Comparison of ENCODE assay signal across 13 cellular contexts in the genomic region with DNA sequence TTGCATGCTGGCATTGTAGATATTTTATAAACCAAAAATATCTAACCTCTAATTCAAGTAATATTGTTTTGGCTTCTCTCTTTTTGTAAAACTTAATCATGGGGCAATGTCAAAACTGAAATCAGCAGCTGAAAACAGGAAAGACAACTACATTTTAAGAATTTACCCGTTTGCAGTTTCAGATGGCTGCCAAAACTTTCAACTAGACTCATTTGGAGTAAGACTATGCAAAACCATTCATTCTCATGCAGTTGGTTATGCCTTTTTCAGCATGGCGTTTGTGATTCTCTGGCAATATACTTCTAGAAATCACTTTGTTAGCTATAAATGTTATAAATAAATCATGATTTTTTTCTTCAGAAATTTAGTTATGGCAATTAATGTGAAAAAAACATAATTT.
DNase-seq lines count a peak whose midpoint lies in the region; ATAC-seq lines count a peak whose summit lies in the region.
"Had no signal": no experiment of that assay in that cellular context is flagged by ENCODE, and none has a peak within 500 bp of the region (broad histone marks: within the 10 kb centered on the region; RNA-seq: fewer than 3 reads in every experiment).

No MANE protein-coding gene starts in this region.

- peak; percentile 96 for ATAC-seq in GM18517 (IDR thresholded peaks at IDR 0.05; ENCODE audit: unreplicated experiment)
- peak; percentile 67 for ATAC-seq in GM19468 (IDR thresholded peaks at IDR 0.05; ENCODE audit: extremely low read depth, unreplicated experiment)
- peak; percentile 92 for ATAC-seq in HG02884 (IDR thresholded peaks at IDR 0.05; ENCODE audit: unreplicated experiment)
- ATAC-seq in HG03460 (IDR thresholded peaks at IDR 0.05; ENCODE audit: unreplicated experiment), result peak; percentile 60
- ATAC-seq: esophagus mucosa had no signal

- in situ Hi-C loops in G401 (cut with HindIII; ENCODE audit: low sequenced_read_pairs), result no loop called here

- DNase-seq in G401 (ENCODE audit: low spot score) (no peak), NCI-H1048 (lab: John Stamatoyannopoulos, UW) (no peak), H4 (ENCODE audit: low spot score) (no peak)
- DNase-seq in effector CD8-positive, alpha-beta T cell (lab: John Stamatoyannopoulos, UW), result no peak
- DNase-seq: DMS 273 treated with DMSO at 0.1 percent for 48 hours; HFFc6; Kasumi-1; stimulated activated CD4-positive, alpha-beta T cell treated with anti-CD3 and anti-CD28 coated beads, Interleukin-12 subunit alpha, Interleukin-12 subunit beta, amount 100 ng/mL, for 4 hours had no signal
